ENCODE assay signal across 8 cellular contexts in the genomic region with DNA sequence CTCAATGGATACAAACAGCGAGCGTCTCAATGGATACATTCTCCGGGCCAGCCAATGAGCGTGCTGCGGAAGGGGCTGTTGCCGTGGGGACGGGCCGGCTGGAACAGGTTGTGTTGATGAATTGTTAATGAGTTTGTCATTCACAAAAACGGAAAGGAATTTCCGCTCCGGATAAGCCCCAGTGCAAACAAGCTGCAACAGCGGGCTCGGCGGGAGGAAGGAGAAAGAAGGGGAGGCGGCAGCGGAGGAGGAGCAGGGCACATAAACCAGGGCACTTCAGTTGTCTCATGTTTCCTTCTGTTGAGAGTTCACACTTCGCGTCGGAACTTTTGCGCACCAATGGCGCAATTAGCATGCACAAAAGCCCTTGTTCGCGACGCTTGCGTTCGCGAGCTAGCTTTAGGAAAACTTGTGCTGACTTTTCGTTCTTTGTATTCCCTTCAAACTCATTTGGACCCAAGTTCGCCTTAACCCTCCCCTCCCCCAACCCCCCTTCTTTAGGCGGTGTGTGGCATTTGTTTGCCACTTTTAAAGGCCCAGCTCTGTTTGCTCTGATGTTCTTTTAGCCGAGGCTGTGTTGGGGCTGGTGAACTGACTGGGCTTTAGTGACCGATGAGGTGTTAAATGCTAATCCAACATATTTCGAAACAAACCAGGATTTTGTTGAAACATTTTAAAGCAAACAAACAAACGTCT. TPM values are rescaled to one million over a fixed set of nuclear protein-coding genes. Genes with fewer than 3 reads are reported as not detected.
DNase-seq lines count a peak whose midpoint lies in the region; ATAC-seq and TF ChIP-seq lines count a peak whose summit lies in the region.

A gene with protein sequence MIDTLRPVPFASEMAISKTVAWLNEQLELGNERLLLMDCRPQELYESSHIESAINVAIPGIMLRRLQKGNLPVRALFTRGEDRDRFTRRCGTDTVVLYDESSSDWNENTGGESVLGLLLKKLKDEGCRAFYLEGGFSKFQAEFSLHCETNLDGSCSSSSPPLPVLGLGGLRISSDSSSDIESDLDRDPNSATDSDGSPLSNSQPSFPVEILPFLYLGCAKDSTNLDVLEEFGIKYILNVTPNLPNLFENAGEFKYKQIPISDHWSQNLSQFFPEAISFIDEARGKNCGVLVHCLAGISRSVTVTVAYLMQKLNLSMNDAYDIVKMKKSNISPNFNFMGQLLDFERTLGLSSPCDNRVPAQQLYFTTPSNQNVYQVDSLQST (minus strand): TSS at position 10 of the 696 bp plus-strand sequence. CDS start 462 bp downstream, outside the sequence.

- H3K36me3 ChIP-seq in KMS-11 (ENCODE audit: insufficient read depth) (peaks cover 12% of the 10 kb centered on the region; the same call in 1 of the 2 replicates), Peyer's patch (peaks cover 0 to 12% (median 0%) of the 10 kb centered on the region in 3 donors), mucosa of descending colon (ENCODE audit: low read depth) (no peaks in the 10 kb centered on the region)

- intact Hi-C loops in mucosa of descending colon (cut with DNase I, micrococcal nuclease) = loop anchor here in 1 of 2 donors (5.0 kb wide), 1 partner anchor 110 kb away; no protein-coding TSS in a partner anchor

- H3K9me3 ChIP-seq in Peyer's patch (no peaks in the 10 kb centered on the region), mucosa of descending colon (no peaks in the 10 kb centered on the region)

- TF ChIP-seq CTCF in KMS-11 (conservative IDR thresholded peaks at IDR 0.05; ENCODE audit: low read depth, low read length) (no peak), Peyer's patch (IDR thresholded peaks at IDR 0.05) (peak in 1 of 6 experiments; percentile 8), mucosa of descending colon (IDR thresholded peaks at IDR 0.05) (no peak)

- H3K4me3 ChIP-seq in KMS-11 (IDR thresholded peaks at IDR 0.05; ENCODE audit: insufficient read depth, low read depth, low read length) (no peak within 1 kb of the TSS), Peyer's patch (peak within 1 kb of the TSS; percentile 56 to 82 (median 77)), mucosa of descending colon (peak within 1 kb of the TSS; percentile 84)

- H4K20me1 ChIP-seq in KMS-11 (ENCODE audit: insufficient read depth) = no peaks in the 10 kb centered on the region

- ATAC-seq in GM19438 (IDR thresholded peaks at IDR 0.05; ENCODE audit: low read depth, unreplicated experiment) (peak; percentile 44), mucosa of descending colon (peak; percentile 70)

- H2AFZ ChIP-seq in KMS-11 (ENCODE audit: low read depth) = peak within 1 kb of the TSS; percentile 75

- TF ChIP-seq POLR2A in Peyer's patch (IDR thresholded peaks at IDR 0.05) (peak in 1 of 2 donors; percentile 75), erythroblast (IDR thresholded peaks at IDR 0.05; ENCODE audit: low read length) (peak; percentile 81)

- H3K27ac ChIP-seq in KMS-11 = peak within 1 kb of the TSS; percentile 99
- peak within 1 kb of the TSS; percentile 89 to 99 (median 96) for H3K27ac ChIP-seq in Peyer's patch

- H3K27me3 ChIP-seq in KMS-11 (ENCODE audit: insufficient read depth, low read depth) (no peaks in the 10 kb centered on the region), Peyer's patch (no peaks in the 10 kb centered on the region)

- H3K4me1 ChIP-seq in KMS-11 (ENCODE audit: low read depth, poor library complexity, severe bottlenecking) (peaks cover 25% of the 10 kb centered on the region), Peyer's patch (peaks cover 0 to 40% (median 5%) of the 10 kb centered on the region in 4 donors), mucosa of descending colon (ENCODE audit: low read depth) (peaks cover 36% of the 10 kb centered on the region)

- H3K4me2 ChIP-seq in KMS-11 = peak within 1 kb of the TSS; percentile 100

- peak within 1 kb of the TSS; percentile 87 for H3K9ac ChIP-seq in KMS-11

- DNase-seq in Ammon's horn (ENCODE audit: low spot score) (peak; percentile 97), Peyer's patch (peak; percentile 93 to 98 (median 94)), erythroblast (lab: John Stamatoyannopoulos, UW) (peak; percentile 95 to 96), mucosa of descending colon (peak; percentile 95 to 98 (median 96))
- peak; percentile 91 to 92 for DNase-seq in activated T-cell treated with anti-CD3 and anti-CD28 coated beads, Interleukin-2, amount 50 U/mL, for 48 hours
- peak; percentile 63 to 65 for DNase-seq in stimulated activated CD8-positive, alpha-beta memory T cell treated with anti-CD3 and anti-CD28 coated beads, Interleukin-2, amount 100 ng/mL, for 1 hour (ENCODE audit: low read depth in 2 of 2)

- peaks cover 47% of the 10 kb centered on the region for H3K79me2 ChIP-seq in KMS-11 (ENCODE audit: insufficient read depth, low read depth)

RNA-seq across cellular contexts. Expression of the gene that starts here (rescaled TPM):
- total RNA-seq in Peyer's patch (10 to 100 TPM; 33.1 to 71.0 (median 46.7) TPM), mucosa of descending colon (10 to 100 TPM; 56.6 to 82.1 (median 65.0) TPM)
